In genomic region chr9:99356512-99356971, GRCh38 we compare ENCODE assay signal across 1 cellular context.
TF ChIP-seq lines count a peak whose summit lies in the region.

No MANE protein-coding gene starts in this region.

TF ChIP-seq in GM23338, 12 proteins besides CTCF, POLR2A, EP300 and RAD21 (continued from another document):
- no peak for TF ChIP-seq ZNF462 (CRISPR knock-in tag; IDR thresholded peaks at IDR 0.05)
- TF ChIP-seq ZNF114 (CRISPR knock-in tag; IDR thresholded peaks at IDR 0.05), result no peak
